ENCODE assay signal across 8 cellular contexts in genomic region chr6:2877057-2877882, GRCh38.
DNase-seq lines count a peak whose midpoint lies in the region; TF ChIP-seq lines count a peak whose summit lies in the region.

No MANE protein-coding gene starts in this region.

- no peaks in the 10 kb centered on the region for H3K27me3 ChIP-seq in layer of hippocampus (ENCODE audit: control insufficient read depth, insufficient read depth, low read length)
- no peaks in the 10 kb centered on the region for H3K27me3 ChIP-seq in subcutaneous abdominal adipose tissue (ENCODE audit: control insufficient read depth in 5 of 5, insufficient read depth in 4 of 5, low read length in 5 of 5)

- peaks cover 30% of the 10 kb centered on the region for H3K36me3 Mint-ChIP-seq in T-helper 1 cell treated with Interleukin-12 subunit alpha and Interleukin-12 subunit beta and Interleukin-4 antibody, amounts not matched to agents 30 μg/mL and 1 μg/mL, for 36 hours (ENCODE audit: low read depth)

- H3K4me3 Mint-ChIP-seq in T-helper 1 cell treated with Interleukin-12 subunit alpha and Interleukin-12 subunit beta and Interleukin-4 antibody, amounts not matched to agents 30 μg/mL and 1 μg/mL, for 36 hours = peak overlapping the region; percentile 85

- no peaks in the 10 kb centered on the region for H3K27me3 Mint-ChIP-seq in T-helper 1 cell treated with Interleukin-12 subunit alpha and Interleukin-12 subunit beta and Interleukin-4 antibody, amounts not matched to agents 30 μg/mL and 1 μg/mL, for 36 hours (ENCODE audit: low read depth)

- peak overlapping the region; percentile 93 for H3K27ac Mint-ChIP-seq in T-helper 1 cell treated with Interleukin-12 subunit alpha and Interleukin-12 subunit beta and Interleukin-4 antibody, amounts not matched to agents 30 μg/mL and 1 μg/mL, for 36 hours

- no peaks in the 10 kb centered on the region for H3K9me3 ChIP-seq in subcutaneous abdominal adipose tissue (ENCODE audit: control insufficient read depth in 5 of 5, low read length in 5 of 5)

- H3K36me3 ChIP-seq in subcutaneous abdominal adipose tissue (ENCODE audit: control insufficient read depth in 5 of 5, insufficient read depth in 5 of 5, low read length in 5 of 5) = no peaks in the 10 kb centered on the region

- peak overlapping the region in 1 of 5 donors; percentile 48 for H3K9ac ChIP-seq in subcutaneous abdominal adipose tissue (ENCODE audit: low read length in 5 of 5)

- H3K4me3 ChIP-seq in subcutaneous abdominal adipose tissue (ENCODE audit: low read depth in 1 of 5, low read length in 5 of 5) = peak overlapping the region in 4 of 5 donors; percentile 56 to 81 (median 72)

- H3K27ac ChIP-seq in angular gyrus (ENCODE audit: low read depth, low read length) (peak overlapping the region; percentile 73), layer of hippocampus (ENCODE audit: low read depth, low read length) (peak overlapping the region; percentile 82), subcutaneous abdominal adipose tissue (ENCODE audit: low read depth, low read length) (peak overlapping the region; percentile 88)

- peaks cover 69% of the 10 kb centered on the region for H3K4me1 Mint-ChIP-seq in T-helper 1 cell treated with Interleukin-12 subunit alpha and Interleukin-12 subunit beta and Interleukin-4 antibody, amounts not matched to agents 30 μg/mL and 1 μg/mL, for 36 hours (ENCODE audit: low read depth)

- H3K9me3 Mint-ChIP-seq in T-helper 1 cell treated with Interleukin-12 subunit alpha and Interleukin-12 subunit beta and Interleukin-4 antibody, amounts not matched to agents 30 μg/mL and 1 μg/mL, for 36 hours = peaks cover 3% of the 10 kb centered on the region

- peaks cover 7 to 36% (median 30%) of the 10 kb centered on the region in 5 donors for H3K4me1 ChIP-seq in subcutaneous abdominal adipose tissue (ENCODE audit: control insufficient read depth in 5 of 5, insufficient read depth in 5 of 5, low read length in 5 of 5)

- DNase-seq in T-helper 1 cell (no peak), NCI-H2171 treated with DMSO at 0.1 percent for 48 hours (lab: John Stamatoyannopoulos, UW) (no peak), OCI-M2 (lab: John Stamatoyannopoulos, UW; ENCODE audit: unreplicated experiment) (no peak), GM10266 (ENCODE audit: extremely low spot score) (no peak)

- no peak for TF ChIP-seq CTCF in GM10266 (IDR thresholded peaks at IDR 0.05; ENCODE audit: control insufficient read depth, insufficient read depth, low read depth, missing control alignments)
